ENCODE assay signal across 14 cellular contexts in genomic region chr2:9168851-9169250, GRCh38. TPM values are rescaled to one million over a fixed set of nuclear protein-coding genes. Genes with fewer than 3 reads are reported as not detected.
DNase-seq lines count a peak whose midpoint lies in the region; ATAC-seq, FAIRE-seq and TF ChIP-seq lines count a peak whose summit lies in the region.
"Had no signal": no experiment of that assay in that cellular context is flagged by ENCODE, and none has a peak within 500 bp of the region (broad histone marks: within the 10 kb centered on the region; RNA-seq: fewer than 3 reads in every experiment).

No MANE protein-coding gene starts in this region.

- ATAC-seq in natural killer cell treated with Interleukin-12 subunit alpha and Interleukin-12 subunit beta and Interleukin-15 and Interleukin-18, amount 100 ng/mL, for 72 hours, result no peak
- no peak for ATAC-seq in natural killer cell
- no peak for ATAC-seq in activated CD4-positive, alpha-beta T cell treated with anti-CD3 and anti-CD28 coated beads for 36 hours
- ATAC-seq in HG02884 (IDR thresholded peaks at IDR 0.05; ENCODE audit: unreplicated experiment), result no peak
- ATAC-seq in GM21723 (IDR thresholded peaks at IDR 0.05; ENCODE audit: unreplicated experiment), result no peak
- ATAC-seq: gastrocnemius medialis had no signal

- H3K4me3 ChIP-seq in small intestine (ENCODE audit: low read depth in 1 of 2, low read length in 2 of 2), result no peak overlapping the region
- H3K4me3 ChIP-seq: gastrocnemius medialis, ovary had no signal

- POLR2A ChIA-PET in activated CD4-positive, alpha-beta T cell treated with anti-CD3 and anti-CD28 coated beads for 36 hours (lab: Charles Lee), result no interaction called here

- H3K4me1 ChIP-seq in small intestine (ENCODE audit: control insufficient read depth in 2 of 2, insufficient read depth in 1 of 2, low read depth in 1 of 2, low read length in 1 of 2), result no peaks in the 10 kb centered on the region
- H3K4me1 ChIP-seq: gastrocnemius medialis had no signal

- no peak overlapping the region for H3K4me3 Mint-ChIP-seq in natural killer cell treated with Interleukin-12 subunit alpha and Interleukin-12 subunit beta and Interleukin-15 and Interleukin-18, amount 100 ng/mL, for 72 hours
- no peak overlapping the region for H3K4me3 Mint-ChIP-seq in natural killer cell
- H3K4me3 Mint-ChIP-seq in activated CD4-positive, alpha-beta T cell treated with anti-CD3 and anti-CD28 coated beads for 36 hours, result no peak overlapping the region
- H3K4me3 Mint-ChIP-seq: brain had no signal

- H3K36me3 Mint-ChIP-seq in natural killer cell treated with Interleukin-12 subunit alpha and Interleukin-12 subunit beta and Interleukin-15 and Interleukin-18, amount 100 ng/mL, for 72 hours, result no peaks in the 10 kb centered on the region
- no peaks in the 10 kb centered on the region for H3K36me3 Mint-ChIP-seq in natural killer cell
- H3K36me3 Mint-ChIP-seq in activated CD4-positive, alpha-beta T cell treated with anti-CD3 and anti-CD28 coated beads for 36 hours (ENCODE audit: low read depth), result no peaks in the 10 kb centered on the region
- H3K36me3 Mint-ChIP-seq: brain had no signal

- no peaks in the 10 kb centered on the region for H3K27me3 ChIP-seq in small intestine (ENCODE audit: control insufficient read depth in 2 of 2, insufficient read depth in 2 of 2, low read length in 2 of 2)
- H3K27me3 ChIP-seq: gastrocnemius medialis, ovary had no signal

- no peak for TF ChIP-seq CTCF in natural killer cell (IDR thresholded peaks at IDR 0.05)

- CTCF ChIA-PET in activated CD4-positive, alpha-beta T cell treated with anti-CD3 and anti-CD28 coated beads for 36 hours (lab: Charles Lee), result interaction anchor here (0.7 kb wide), 1 partner anchor 269 kb away, joined by 3 read pairs; no protein-coding TSS in a partner anchor

- no peak for FAIRE-seq in small intestine (lab: Jason Lieb, UNC)

- H3K27ac Mint-ChIP-seq in natural killer cell treated with Interleukin-12 subunit alpha and Interleukin-12 subunit beta and Interleukin-15 and Interleukin-18, amount 100 ng/mL, for 72 hours, result no peak overlapping the region
- H3K27ac Mint-ChIP-seq in natural killer cell, result no peak overlapping the region
- no peak overlapping the region for H3K27ac Mint-ChIP-seq in activated CD4-positive, alpha-beta T cell treated with anti-CD3 and anti-CD28 coated beads for 36 hours
- H3K27ac Mint-ChIP-seq: brain had no signal

- DNase-seq in natural killer cell treated with Interleukin-12 subunit alpha and Interleukin-12 subunit beta and Interleukin-15 and Interleukin-18, amount 100 ng/mL, for 72 hours (ENCODE audit: low spot score), result peak; percentile 12
- no peak for DNase-seq in natural killer cell
- peak; percentile 33 for DNase-seq in OCI-M1 (lab: John Stamatoyannopoulos, UW)
- peak; percentile 89 for DNase-seq in islet precursor cell
- no peak for DNase-seq in activated CD4-positive, alpha-beta T cell treated with anti-CD3 and anti-CD28 coated beads for 36 hours
- no peak for DNase-seq in small intestine
- DNase-seq: activated naive CD4-positive, alpha-beta T cell treated with anti-CD3 and anti-CD28 coated beads, Interleukin-2, amount 50 U/mL, for 16 hours; DMS79 treated with DMSO at 0.1 percent for 48 hours; gastrocnemius medialis; ovary; T-helper 1 cell had no signal

- no peak overlapping the region for H3K27ac ChIP-seq in small intestine (ENCODE audit: low read depth in 1 of 2, low read length in 1 of 2)
- H3K27ac ChIP-seq: gastrocnemius medialis, ovary had no signal

- WGBS in small intestine, 3 donors, result 92 to 97% (median 94%) methylated on average over 4 of the region's 4 CpGs

- intact Hi-C loops in natural killer cell (cut with micrococcal nuclease), result no loop called here
- intact Hi-C loops in activated CD4-positive, alpha-beta T cell treated with anti-CD3 and anti-CD28 coated beads for 36 hours (cut with DNase I, micrococcal nuclease), result no loop called here

- no peaks in the 10 kb centered on the region for H3K9me3 ChIP-seq in small intestine (ENCODE audit: control insufficient read depth, low read depth)
- H3K9me3 ChIP-seq: gastrocnemius medialis, ovary had no signal

- peaks cover 0 to 4% of the 10 kb centered on the region in 2 donors for H3K4me1 Mint-ChIP-seq in natural killer cell treated with Interleukin-12 subunit alpha and Interleukin-12 subunit beta and Interleukin-15 and Interleukin-18, amount 100 ng/mL, for 72 hours (ENCODE audit: low read depth in 2 of 2)
- H3K4me1 Mint-ChIP-seq in natural killer cell, result no peaks in the 10 kb centered on the region
- no peaks in the 10 kb centered on the region for H3K4me1 Mint-ChIP-seq in activated CD4-positive, alpha-beta T cell treated with anti-CD3 and anti-CD28 coated beads for 36 hours

- H3K36me3 ChIP-seq in small intestine (ENCODE audit: control insufficient read depth in 2 of 2, insufficient read depth in 2 of 2, low read length in 2 of 2), result no peaks in the 10 kb centered on the region
- H3K36me3 ChIP-seq: gastrocnemius medialis, ovary had no signal

- peaks cover 7 to 23% of the 10 kb centered on the region in 2 donors for H3K27me3 Mint-ChIP-seq in natural killer cell treated with Interleukin-12 subunit alpha and Interleukin-12 subunit beta and Interleukin-15 and Interleukin-18, amount 100 ng/mL, for 72 hours
- H3K27me3 Mint-ChIP-seq in natural killer cell (ENCODE audit: low read depth in 2 of 2), result peaks cover 13 to 31% of the 10 kb centered on the region in 2 donors
- peaks cover 16% of the 10 kb centered on the region for H3K27me3 Mint-ChIP-seq in activated CD4-positive, alpha-beta T cell treated with anti-CD3 and anti-CD28 coated beads for 36 hours

- H3K9me3 Mint-ChIP-seq in natural killer cell treated with Interleukin-12 subunit alpha and Interleukin-12 subunit beta and Interleukin-15 and Interleukin-18, amount 100 ng/mL, for 72 hours, result no peaks in the 10 kb centered on the region
- no peaks in the 10 kb centered on the region for H3K9me3 Mint-ChIP-seq in natural killer cell
- no peaks in the 10 kb centered on the region for H3K9me3 Mint-ChIP-seq in activated CD4-positive, alpha-beta T cell treated with anti-CD3 and anti-CD28 coated beads for 36 hours (ENCODE audit: low read depth)
- H3K9me3 Mint-ChIP-seq: brain had no signal

RNA-seq across cellular contexts. Expression of gene ASAP2, which starts 37.8 kb away (rescaled TPM):
- not detected for total RNA-seq in natural killer cell treated with Interleukin-12 subunit alpha and Interleukin-12 subunit beta and Interleukin-15 and Interleukin-18, amount 100 ng/mL, for 72 hours
- 1 to 10 TPM in 1 of 3 donors, under 1 TPM in 2; 0.20 to 1.8 (median 0.60) TPM for total RNA-seq in natural killer cell
- total RNA-seq in activated CD4-positive, alpha-beta T cell treated with anti-CD3 and anti-CD28 coated beads for 36 hours, result under 1 TPM; 0.21 to 0.26 TPM
- polyA plus RNA-seq in small intestine, result 10 to 100 TPM; 10.8 to 21.9 (median 14.6) TPM

Comparison
In these comparisons a context has a peak if more than half of its experiments do, and no peak if none do; other contexts are left out.
1. DNase-seq: peak in natural killer cell treated with Interleukin-12 subunit alpha and Interleukin-12 subunit beta and Interleukin-15 and Interleukin-18, amount 100 ng/mL, for 72 hours (single experiment), OCI-M1 (single experiment) and islet precursor cell (single experiment); none in natural killer cell (single experiment), activated CD4-positive, alpha-beta T cell treated with anti-CD3 and anti-CD28 coated beads for 36 hours (single experiment) and small intestine (single experiment).